ENCODE assay signal across 28 cellular contexts in genomic region chr3:58988041-58988440, GRCh38.
"Had no signal": no experiment of that assay in that cellular context is flagged by ENCODE, and none has a peak within 500 bp of the region (broad histone marks: within the 10 kb centered on the region; RNA-seq: fewer than 3 reads in every experiment).

No MANE protein-coding gene starts in this region.

- H3K27ac ChIP-seq: ascending aorta, body of pancreas had no signal

- H3K27me3 ChIP-seq: ascending aorta, body of pancreas had no signal

- DNase-seq: activated B cell treated with CpG ODN at 0.5 μM for 24 hours; activated CD4-positive, alpha-beta memory T cell treated with anti-CD3 and anti-CD28 coated beads for 36 hours; activated CD4-positive, alpha-beta T cell treated with anti-CD3 and anti-CD28 coated beads for 1 hour; activated CD4-positive, alpha-beta T cell treated with anti-CD3 and anti-CD28 coated beads, Interleukin-2, amount 10 ng/mL, durations not matched to agents 7 days and 5 days; activated CD8-positive, alpha-beta memory T cell treated with anti-CD3 and anti-CD28 coated beads for 24 hours; activated effector memory CD4-positive, alpha-beta T cell treated with anti-CD3 and anti-CD28 coated beads, Interleukin-2, amount 50 U/mL, for 16 hours; activated naive CD4-positive, alpha-beta T cell treated with Interleukin-2 at 50 U/mL for 16 hours; activated naive CD8-positive, alpha-beta T cell treated with anti-CD3 and anti-CD28 coated beads, Interleukin-2, amount 50 U/mL, for 24 hours; activated T-cell treated with anti-CD3 and anti-CD28 coated beads, Interleukin-2, amount 50 U/mL, for 4 hours; amniotic stem cell; body of pancreas; MM.1S; NCI-H1105 treated with DMSO at 0.1 percent for 48 hours; NCI-H1436 treated with DMSO at 0.1 percent for 48 hours; NCI-H187; NCI-H2081; NCI-H510A treated with DMSO at 0.1 percent for 48 hours; NCI-H69; PC-3; SHP77 treated with DMSO at 0.1 percent for 48 hours; T-cell; T-helper 2 cell; T1000 had no signal

- H3K27me3 Mint-ChIP-seq: activated B cell treated with CpG ODN at 0.5 μM for 24 hours; central memory CD8-positive, alpha-beta T cell had no signal

- H3K36me3 Mint-ChIP-seq: activated CD4-positive, alpha-beta memory T cell treated with anti-CD3 and anti-CD28 coated beads for 36 hours; activated naive CD4-positive, alpha-beta T cell treated with anti-CD3 and anti-CD28 coated beads, Interleukin-2, amount 50 U/mL, for 72 hours; T-cell had no signal

- H3K4me1 Mint-ChIP-seq: activated B cell treated with CpG ODN at 0.5 μM for 24 hours; activated CD4-positive, alpha-beta T cell treated with anti-CD3 and anti-CD28 coated beads, Interleukin-2, amount 10 ng/mL, durations not matched to agents 7 days and 5 days; activated naive CD8-positive, alpha-beta T cell treated with anti-CD3 and anti-CD28 coated beads, Interleukin-2, amount 50 U/mL, for 24 hours; central memory CD8-positive, alpha-beta T cell; T-cell had no signal

- H3K27ac Mint-ChIP-seq: activated B cell treated with CpG ODN at 0.5 μM for 24 hours; activated CD4-positive, alpha-beta memory T cell treated with anti-CD3 and anti-CD28 coated beads for 36 hours; activated CD4-positive, alpha-beta T cell treated with anti-CD3 and anti-CD28 coated beads, Interleukin-2, amount 10 ng/mL, durations not matched to agents 7 days and 5 days; activated naive CD4-positive, alpha-beta T cell treated with anti-CD3 and anti-CD28 coated beads, Interleukin-2, amount 50 U/mL, for 72 hours; activated naive CD8-positive, alpha-beta T cell treated with anti-CD3 and anti-CD28 coated beads, Interleukin-2, amount 50 U/mL, for 24 hours; T-cell had no signal

- H3K36me3 ChIP-seq: ascending aorta had no signal

- H3K4me1 ChIP-seq: ascending aorta, body of pancreas had no signal

- H3K4me3 ChIP-seq: ascending aorta, body of pancreas had no signal

- H3K9me3 Mint-ChIP-seq: activated CD4-positive, alpha-beta memory T cell treated with anti-CD3 and anti-CD28 coated beads for 36 hours; activated CD4-positive, alpha-beta T cell treated with anti-CD3 and anti-CD28 coated beads, Interleukin-2, amount 10 ng/mL, durations not matched to agents 7 days and 5 days; activated naive CD4-positive, alpha-beta T cell treated with anti-CD3 and anti-CD28 coated beads, Interleukin-2, amount 50 U/mL, for 72 hours; activated naive CD8-positive, alpha-beta T cell treated with anti-CD3 and anti-CD28 coated beads, Interleukin-2, amount 50 U/mL, for 24 hours; central memory CD8-positive, alpha-beta T cell; T-cell had no signal

- H3K4me3 Mint-ChIP-seq: activated B cell treated with CpG ODN at 0.5 μM for 24 hours; activated CD4-positive, alpha-beta memory T cell treated with anti-CD3 and anti-CD28 coated beads for 36 hours; activated CD4-positive, alpha-beta T cell treated with anti-CD3 and anti-CD28 coated beads, Interleukin-2, amount 10 ng/mL, durations not matched to agents 7 days and 5 days; activated naive CD8-positive, alpha-beta T cell treated with anti-CD3 and anti-CD28 coated beads, Interleukin-2, amount 50 U/mL, for 24 hours; activated T-cell treated with anti-CD3 and anti-CD28 coated beads, Interleukin-2, amount 50 U/mL, for 4 hours; central memory CD8-positive, alpha-beta T cell; T-cell had no signal

- ATAC-seq: activated naive CD4-positive, alpha-beta T cell treated with anti-CD3 and anti-CD28 coated beads, Interleukin-2, amount 50 U/mL, for 72 hours; activated naive CD8-positive, alpha-beta T cell treated with anti-CD3 and anti-CD28 coated beads, Interleukin-2, amount 50 U/mL, for 24 hours; activated T-cell treated with anti-CD3 and anti-CD28 coated beads, Interleukin-2, amount 50 U/mL, for 4 hours; body of pancreas; PC-3; T-cell had no signal

- H3K9me3 ChIP-seq: ascending aorta, body of pancreas had no signal

- FAIRE-seq: RCC 7860, TTC549 had no signal
